ENCODE assay signal across 1 cellular context in genomic region chr17:68531252-68531651, GRCh38.
TF ChIP-seq lines count a peak whose summit lies in the region.

No MANE protein-coding gene starts in this region.

TF ChIP-seq in HepG2, 621 proteins besides CTCF, POLR2A, EP300 and RAD21:
- TF ChIP-seq ZNF704 (CRISPR knock-in tag; IDR thresholded peaks at IDR 0.05; ENCODE audit: borderline replicate concordance): no peak
